Comparison of ENCODE assay signal across 1 cellular context in genomic region chr11:111366560-111367410, GRCh38.
TF ChIP-seq lines count a peak whose summit lies in the region.

No MANE protein-coding gene starts in this region.

TF ChIP-seq in HepG2, 621 proteins besides CTCF, POLR2A, EP300 and RAD21 (continued from another document):
- no peak for TF ChIP-seq FOXO4 (CRISPR knock-in tag; conservative IDR thresholded peaks at IDR 0.05)
- no peak for TF ChIP-seq ZBTB14 (CRISPR knock-in tag; IDR thresholded peaks at IDR 0.05)
- TF ChIP-seq ZXDC (CRISPR knock-in tag; IDR thresholded peaks at IDR 0.05), result 0 out of 2 replicates have a peak, but pooled peaks have one; percentile 60
- TF ChIP-seq ZMYM4 (CRISPR knock-in tag; IDR thresholded peaks at IDR 0.05), result 0 out of 2 replicates have a peak, but pooled peaks have one; percentile 23
- TF ChIP-seq ZNF460 (CRISPR knock-in tag; IDR thresholded peaks at IDR 0.05; ENCODE audit: borderline replicate concordance), result no peak
- no peak; the same call in 1 of the 2 replicates for TF ChIP-seq BRD4 (CRISPR knock-in tag; IDR thresholded peaks at IDR 0.05)
- TF ChIP-seq SRF (IDR thresholded peaks at IDR 0.05; ENCODE audit: low read depth, low read length), result no peak
- no peak for TF ChIP-seq THYN1 (CRISPR knock-in tag; IDR thresholded peaks at IDR 0.05; ENCODE audit: borderline replicate concordance, low read depth)
- TF ChIP-seq THAP9 (CRISPR knock-in tag; IDR thresholded peaks at IDR 0.05; ENCODE audit: borderline replicate concordance), result 0 out of 2 replicates have a peak, but pooled peaks have one; percentile 61
- no peak for TF ChIP-seq SMARCC2 (IDR thresholded peaks at IDR 0.05)
- TF ChIP-seq GATAD2A (CRISPR knock-in tag; IDR thresholded peaks at IDR 0.05), result no peak
- no peak for TF ChIP-seq TBL1XR1 (IDR thresholded peaks at IDR 0.05; ENCODE audit: borderline replicate concordance, low read length, partially characterized antibody)
- 0 out of 2 replicates have a peak, but pooled peaks have one; percentile 42 for TF ChIP-seq ZFP36L1 (CRISPR knock-in tag; IDR thresholded peaks at IDR 0.05)
- TF ChIP-seq ZNF160 (CRISPR knock-in tag; IDR thresholded peaks at IDR 0.05), result no peak
- TF ChIP-seq ZNF563 (CRISPR knock-in tag; IDR thresholded peaks at IDR 0.05), result no peak
- TF ChIP-seq ZNF30 (CRISPR knock-in tag; IDR thresholded peaks at IDR 0.05), result no peak
- TF ChIP-seq ZNF629 (CRISPR knock-in tag; conservative IDR thresholded peaks at IDR 0.05), result 0 out of 2 replicates have a peak, but pooled peaks have one; percentile 6
- TF ChIP-seq BORCS8-MEF2B (CRISPR knock-in tag; IDR thresholded peaks at IDR 0.05), result no peak
- no peak for TF ChIP-seq SOX6 (IDR thresholded peaks at IDR 0.05)
- no peak for TF ChIP-seq SOX6 (CRISPR knock-in tag; IDR thresholded peaks at IDR 0.05)
- TF ChIP-seq SMAD9 (CRISPR knock-in tag; IDR thresholded peaks at IDR 0.05), result no peak
- no peak for TF ChIP-seq ZNF34 (CRISPR knock-in tag; IDR thresholded peaks at IDR 0.05; ENCODE audit: borderline replicate concordance)
- peak; percentile 25 for TF ChIP-seq TEAD3 (CRISPR knock-in tag; optimal IDR thresholded peaks at IDR 0.05; ENCODE audit: borderline replicate concordance)
- no peak for TF ChIP-seq ZNF138 (CRISPR knock-in tag; IDR thresholded peaks at IDR 0.05; ENCODE audit: low read depth)
- TF ChIP-seq ASH2L (IDR thresholded peaks at IDR 0.05; ENCODE audit: insufficient read length, low read depth, low read length), result no peak
- TF ChIP-seq ZNF891 (CRISPR knock-in tag; IDR thresholded peaks at IDR 0.05), result no peak
- no peak for TF ChIP-seq PRDM15 (CRISPR knock-in tag; IDR thresholded peaks at IDR 0.05)
- TF ChIP-seq CERS6 (CRISPR knock-in tag; IDR thresholded peaks at IDR 0.05), result no peak
- TF ChIP-seq SP4 (CRISPR knock-in tag; IDR thresholded peaks at IDR 0.05), result peak; percentile 19; the same call in 1 of the 2 replicates
- TF ChIP-seq GABPA (IDR thresholded peaks at IDR 0.05; ENCODE audit: low read depth, low read length), result no peak
- TF ChIP-seq GABPA (CRISPR knock-in tag; IDR thresholded peaks at IDR 0.05; ENCODE audit: low read depth), result no peak
- TF ChIP-seq KDM6A (CRISPR knock-in tag; IDR thresholded peaks at IDR 0.05; ENCODE audit: low read depth), result 0 out of 2 replicates have a peak, but pooled peaks have one; percentile 16
- TF ChIP-seq ZNF747 (CRISPR knock-in tag; IDR thresholded peaks at IDR 0.05; ENCODE audit: borderline replicate concordance), result 0 out of 2 replicates have a peak, but pooled peaks have one; percentile 12
- TF ChIP-seq TBP (CRISPR knock-in tag; IDR thresholded peaks at IDR 0.05), result no peak
- TF ChIP-seq DBP (CRISPR knock-in tag; IDR thresholded peaks at IDR 0.05; ENCODE audit: not compliant biosample characterization), result no peak
- TF ChIP-seq ZNF7 (CRISPR knock-in tag; IDR thresholded peaks at IDR 0.05), result no peak
- TF ChIP-seq HHEX (CRISPR knock-in tag; IDR thresholded peaks at IDR 0.05), result no peak
- TF ChIP-seq SP2 (CRISPR knock-in tag; IDR thresholded peaks at IDR 0.05), result no peak
- TF ChIP-seq ZNF543 (CRISPR knock-in tag; IDR thresholded peaks at IDR 0.05), result no peak
- TF ChIP-seq ELK4 (CRISPR knock-in tag; IDR thresholded peaks at IDR 0.05; ENCODE audit: borderline replicate concordance), result no peak
